In the genomic region with DNA sequence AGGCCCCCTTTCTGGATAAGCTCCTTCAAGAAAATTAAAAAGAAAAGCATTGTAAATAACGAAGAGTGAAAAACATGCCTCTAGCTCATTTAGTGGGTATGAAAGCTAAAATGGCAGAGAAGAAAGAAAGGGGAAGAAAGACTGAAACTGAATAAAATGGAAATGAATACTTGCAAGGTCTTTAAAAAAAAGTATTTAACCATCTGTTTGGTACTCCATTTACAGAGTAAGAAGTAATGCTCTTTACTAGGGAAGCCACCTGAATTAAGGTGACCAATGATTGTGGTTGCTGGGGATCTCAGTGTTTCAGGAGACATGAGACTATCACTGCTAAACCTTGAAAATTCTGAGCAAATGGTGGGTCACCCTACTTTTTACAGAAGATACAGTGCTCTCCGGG, we compare ENCODE assay signal across 23 cellular contexts. TPM values are rescaled to one million over a fixed set of nuclear protein-coding genes. Genes with fewer than 3 reads are reported as not detected.
A peak's percentile ranks its signal among the peaks of the same experiment; 100 is the strongest.
DNase-seq lines count a peak whose midpoint lies in the region; ATAC-seq, FAIRE-seq and TF ChIP-seq lines count a peak whose summit lies in the region.
"Had no signal": no experiment of that assay in that cellular context is flagged by ENCODE, and none has a peak within 500 bp of the region (broad histone marks: within the 10 kb centered on the region; RNA-seq: fewer than 3 reads in every experiment).

No MANE protein-coding gene starts in this region.

- H3K27ac ChIP-seq in pancreas: no peak overlapping the region
- H3K27ac ChIP-seq: coronary artery, GM23248, neutrophil had no signal

- H3K4me3 ChIP-seq in pancreas: no peak overlapping the region
- H3K4me3 ChIP-seq: coronary artery, GM23248 had no signal

- DNase-seq in GM12891 (ENCODE audit: insufficient read length, low spot score): no peak
- no peak for DNase-seq in activated CD8-positive, alpha-beta memory T cell treated with anti-CD3 and anti-CD28 coated beads, Interleukin-2, amount 50 U/mL, for 4 hours
- no peak for DNase-seq in pancreas
- no peak for DNase-seq in Right ventricle myocardium inferior (ENCODE audit: missing footprints)
- DNase-seq: activated effector memory CD4-positive, alpha-beta T cell treated with anti-CD3 and anti-CD28 coated beads, Interleukin-2, amount 50 U/mL, for 16 hours; erythroblast; glutamatergic neuron; GM23248; islet precursor cell; midbrain; NCI-H1436; NCI-H748 treated with DMSO at 0.1 percent for 48 hours; RPMI8226; stimulated activated naive CD4-positive, alpha-beta T cell; T-cell had no signal

- 94 to 99% methylated on average over 2 of the region's 2 CpGs for WGBS in pancreas, 2 donors

- no peak for TF ChIP-seq CTCF in pancreas (IDR thresholded peaks at IDR 0.05)

- ATAC-seq in GM19372 (IDR thresholded peaks at IDR 0.05; ENCODE audit: low read depth, unreplicated experiment): peak; percentile 64
- peak; percentile 68 for ATAC-seq in HG02588 (IDR thresholded peaks at IDR 0.05; ENCODE audit: unreplicated experiment)
- ATAC-seq in HG03354 (IDR thresholded peaks at IDR 0.05; ENCODE audit: poor library complexity, severe bottlenecking, unreplicated experiment): peak; percentile 71
- no peak for ATAC-seq in pancreas
- ATAC-seq in HG03175 (IDR thresholded peaks at IDR 0.05; ENCODE audit: unreplicated experiment): no peak
- ATAC-seq in Right ventricle myocardium inferior: no peak
- ATAC-seq: T-cell had no signal

- no peaks in the 10 kb centered on the region for H3K36me3 ChIP-seq in pancreas
- H3K36me3 ChIP-seq: neutrophil had no signal

- intact Hi-C loops in pancreas (cut with DNase I) (no loop called here), Right ventricle myocardium inferior (cut with DNase I) (no loop called here)

- no peaks in the 10 kb centered on the region for H3K27me3 ChIP-seq in pancreas
- H3K27me3 ChIP-seq: neutrophil had no signal

- peak; percentile 62 for FAIRE-seq in GM12891 (lab: Jason Lieb, UNC)
- FAIRE-seq in pancreas (lab: Jason Lieb, UNC): no peak
- FAIRE-seq: A204.1, astrocyte had no signal

- no peaks in the 10 kb centered on the region for H3K4me1 ChIP-seq in pancreas

- TF ChIP-seq POLR2A in GM12891 (IDR thresholded peaks at IDR 0.05; ENCODE audit: low read depth, low read length): no peak

- H3K9me3 ChIP-seq in pancreas: no peaks in the 10 kb centered on the region
- H3K9me3 ChIP-seq: neutrophil had no signal

TF ChIP-seq in GM12891, 5 proteins besides CTCF, POLR2A, EP300 and RAD21:
- TF ChIP-seq POLR2AphosphoS5 (IDR thresholded peaks at IDR 0.05; ENCODE audit: low read depth, low read length) (no peak), TAF1 (IDR thresholded peaks at IDR 0.05; ENCODE audit: low read depth, low read length) (no peak), SPI1 (IDR thresholded peaks at IDR 0.05; ENCODE audit: low read depth, low read length) (no peak), PAX5 (IDR thresholded peaks at IDR 0.05; ENCODE audit: insufficient read depth, low read length, severe bottlenecking) (no peak), POU2F2 (IDR thresholded peaks at IDR 0.05; ENCODE audit: low read depth, low read length) (no peak)

RNA-seq across cellular contexts. Expression of gene ARL5A, which starts 17.7 kb away (rescaled TPM):
- polyA plus RNA-seq in GM12891 (2012; ENCODE audit: low read depth, missing spikeins): 25.9 TPM
- total RNA-seq in pancreas (10 to 100 TPM; 14.6 to 27.5 (median 18.4) TPM), Right ventricle myocardium inferior (47.9 TPM)
- polyA plus RNA-seq in pancreas: 1 to 10 TPM; 4.6 to 6.6 TPM

Comparison
In these comparisons a context has a peak if more than half of its experiments do, and no peak if none do; other contexts are left out.
1. ATAC-seq: peak in GM19372 (single experiment), HG02588 (single experiment) and HG03354 (single experiment); none in pancreas (0 of 4), HG03175 (single experiment) and Right ventricle myocardium inferior (single experiment).